ENCODE assay signal across 33 cellular contexts in the genomic region with DNA sequence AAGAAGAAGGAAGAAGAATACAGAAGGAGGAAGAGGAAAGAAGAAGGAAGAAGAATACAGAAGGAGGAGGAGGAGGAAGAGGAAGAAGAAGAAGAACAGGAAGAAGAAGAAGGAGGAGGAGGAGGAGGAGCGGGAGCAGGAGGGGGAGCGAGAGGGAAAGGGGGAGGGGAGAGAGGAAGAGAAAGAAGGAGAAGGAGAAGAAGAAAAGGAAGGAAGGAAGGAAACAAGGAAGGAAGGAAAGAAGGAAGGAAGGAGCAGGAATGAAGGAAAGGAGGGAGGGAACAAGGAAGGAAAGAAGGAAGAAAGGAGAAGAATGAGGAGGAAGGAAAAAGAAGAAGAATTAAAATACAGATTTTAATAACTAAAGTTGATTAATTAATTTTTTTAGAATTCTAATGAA.
"Had no signal": no experiment of that assay in that cellular context is flagged by ENCODE, and none has a peak within 500 bp of the region (broad histone marks: within the 10 kb centered on the region; RNA-seq: fewer than 3 reads in every experiment).

No MANE protein-coding gene starts in this region.

- H3K36me3 ChIP-seq: adrenal gland, ascending aorta, brain microvascular endothelial cell, breast epithelium, cardiac muscle cell had no signal

- H3K27ac ChIP-seq: adrenal gland, ascending aorta, body of pancreas, brain microvascular endothelial cell, breast epithelium, cardiac muscle cell had no signal

- H3K4me3 ChIP-seq: adrenal gland, ascending aorta, body of pancreas, breast epithelium, cardiac muscle cell had no signal

- H3K4me1 ChIP-seq: breast epithelium had no signal

- H3K9me3 ChIP-seq: adrenal gland, body of pancreas had no signal

- H3K27me3 ChIP-seq: adrenal gland, ascending aorta, body of pancreas, brain microvascular endothelial cell, breast epithelium, cardiac muscle cell had no signal

- FAIRE-seq: astrocyte, bronchial epithelial cell, colon had no signal

- DNase-seq: activated effector memory CD4-positive, alpha-beta T cell treated with anti-CD3 and anti-CD28 coated beads, Interleukin-2, amount 50 U/mL, for 16 hours; activated effector memory CD4-positive, alpha-beta T cell treated with Interleukin-2 at 50 U/mL for 16 hours; activated gamma-delta T cell; activated gamma-delta T cell treated with Interleukin-2 at 50 U/mL for 16 hours; activated naive CD4-positive, alpha-beta T cell; activated naive CD4-positive, alpha-beta T cell treated with anti-CD3 and anti-CD28 coated beads for 36 hours; activated naive CD4-positive, alpha-beta T cell treated with anti-CD3 and anti-CD28 coated beads, Interleukin-2, amount 10 ng/mL, durations not matched to agents 7 days and 5 days; activated naive CD4-positive, alpha-beta T cell treated with anti-CD3 and anti-CD28 coated beads, Interleukin-2, amount 50 U/mL, for 16 hours; activated naive CD4-positive, alpha-beta T cell treated with Interleukin-2 at 50 U/mL for 16 hours; activated naive CD8-positive, alpha-beta T cell treated with anti-CD3 and anti-CD28 coated beads for 36 hours; activated naive CD8-positive, alpha-beta T cell treated with anti-CD3 and anti-CD28 coated beads, Interleukin-2, amount 10 ng/mL, durations not matched to agents 7 days and 5 days; activated naive CD8-positive, alpha-beta T cell treated with anti-CD3 and anti-CD28 coated beads, Interleukin-2, amount 50 U/mL, for 24 hours; activated T-cell treated with anti-CD3 and anti-CD28 coated beads, Interleukin-2, amount 50 U/mL, for 4 hours; activated T-cell treated with anti-CD3 and anti-CD28 coated beads, Interleukin-2, amount 50 U/mL, for 48 hours; activated T-cell treated with anti-CD3 and anti-CD28 coated beads, Interleukin-2, amount 50 U/mL, for 72 hours; adrenal gland; amniotic stem cell; amygdala; anterior cingulate cortex; aorta; body of pancreas; brain microvascular endothelial cell; caudate nucleus; central memory CD4-positive, alpha-beta T cell; cerebellar nuclear complex had no signal

- ATAC-seq: activated naive CD4-positive, alpha-beta T cell treated with anti-CD3 and anti-CD28 coated beads, Interleukin-2, amount 50 U/mL, for 72 hours; activated naive CD8-positive, alpha-beta T cell treated with anti-CD3 and anti-CD28 coated beads, Interleukin-2, amount 50 U/mL, for 24 hours; activated T-cell treated with anti-CD3 and anti-CD28 coated beads, Interleukin-2, amount 50 U/mL, for 4 hours; activated T-cell treated with anti-CD3 and anti-CD28 coated beads, Interleukin-2, amount 50 U/mL, for 72 hours; activated T-helper 17 cell treated with anti-CD3 and anti-CD28 coated beads, Interleukin-2, amount 50 U/mL, for 72 hours; body of pancreas had no signal
